12 cellular contexts compared by ENCODE assay signal in genomic region chr19:41774515-41774980, GRCh38. TPM values are rescaled to one million over a fixed set of nuclear protein-coding genes. Genes with fewer than 3 reads are reported as not detected.
DNase-seq lines count a peak whose midpoint lies in the region; ATAC-seq, FAIRE-seq and TF ChIP-seq lines count a peak whose summit lies in the region.
"Had no signal": no experiment of that assay in that cellular context is flagged by ENCODE, and none has a peak within 500 bp of the region (broad histone marks: within the 10 kb centered on the region; RNA-seq: fewer than 3 reads in every experiment).

No MANE protein-coding gene starts in this region.

- TF ChIP-seq CTCF in keratinocyte (optimal IDR thresholded peaks at IDR 0.05 in 1 of 3, IDR thresholded peaks at IDR 0.05 in 1 of 3, conservative IDR thresholded peaks at IDR 0.05 in 1 of 3; ENCODE audit: extremely low read depth in 1 of 3, insufficient read depth in 2 of 3, low read length in 3 of 3) = no peak
- no peak for TF ChIP-seq CTCF in transverse colon (IDR thresholded peaks at IDR 0.05)

- no peak for ATAC-seq in sciatic nerve
- no peak for ATAC-seq in GM21526 (IDR thresholded peaks at IDR 0.05; ENCODE audit: low FRiP score, unreplicated experiment)

- peak overlapping the region; percentile 28 for H3K4me2 ChIP-seq in keratinocyte (ENCODE audit: control insufficient read depth, extremely low read depth, insufficient read depth, low read depth, low read length)
- H3K4me2 ChIP-seq: neural progenitor cell had no signal

- 24 to 38% methylated on average over 3 to 6 of the region's 6 CpGs for WGBS in transverse colon (ENCODE audit: low coverage in 1 of 2), 2 donors

- no peaks in the 10 kb centered on the region for H3K9me1 ChIP-seq in keratinocyte (ENCODE audit: control insufficient read depth, extremely low read depth, insufficient read depth, low read length)

- H3K4me3 ChIP-seq in keratinocyte (ENCODE audit: control insufficient read depth in 2 of 3, extremely low read depth in 1 of 3, insufficient read depth in 2 of 3, low read depth in 1 of 3, low read length in 3 of 3) (no peak overlapping the region), transverse colon (no peak overlapping the region)
- H3K4me3 ChIP-seq: neural progenitor cell had no signal

- H3K9me3 ChIP-seq in keratinocyte (ENCODE audit: control insufficient read depth, low read depth, low read length) = no peaks in the 10 kb centered on the region
- no peaks in the 10 kb centered on the region for H3K9me3 ChIP-seq in transverse colon

- DNase-seq in NCI-H1436 treated with DMSO at 0.1 percent for 48 hours (lab: John Stamatoyannopoulos, UW) (peak; percentile 57), NCI-H1436 (lab: John Stamatoyannopoulos, UW) (no peak), keratinocyte (ENCODE audit: low read depth, low spot score) (peak; percentile 63), transverse colon (peak; percentile 84), COLO829 (ENCODE audit: low spot score) (no peak), sciatic nerve (ENCODE audit: low spot score) (no peak)
- DNase-seq in activated CD8-positive, alpha-beta memory T cell treated with anti-CD3 and anti-CD28 coated beads, Interleukin-2, amount 50 U/mL, for 4 hours = peak; percentile 43

- H3K4me1 ChIP-seq in keratinocyte (ENCODE audit: control insufficient read depth, extremely low read depth, insufficient read depth, low read length) (peaks cover 24% of the 10 kb centered on the region), transverse colon (peaks cover 0 to 44% (median 22%) of the 10 kb centered on the region in 4 donors)
- H3K4me1 ChIP-seq: neural progenitor cell had no signal

- H3K36me3 ChIP-seq in keratinocyte (ENCODE audit: control insufficient read depth in 2 of 2, extremely low read depth in 1 of 2, insufficient read depth in 2 of 2, low read length in 2 of 2) = no peaks in the 10 kb centered on the region
- H3K36me3 ChIP-seq in transverse colon = no peaks in the 10 kb centered on the region
- H3K36me3 ChIP-seq: neural progenitor cell had no signal

- H3K27ac ChIP-seq in keratinocyte (ENCODE audit: control insufficient read depth, insufficient read depth, low read length) = peak overlapping the region; percentile 65
- H3K27ac ChIP-seq in transverse colon = peak overlapping the region; percentile 80 to 86 (median 83)
- H3K27ac ChIP-seq: neural progenitor cell had no signal

- H3K9ac ChIP-seq in keratinocyte (ENCODE audit: control insufficient read depth, extremely low read depth, insufficient read depth, low read length) = peak overlapping the region; percentile 39
- H3K9ac ChIP-seq: neural progenitor cell had no signal

- no peaks in the 10 kb centered on the region for H4K20me1 ChIP-seq in keratinocyte (ENCODE audit: control insufficient read depth, extremely low read depth, insufficient read depth, low read length)

- peak; percentile 91 for FAIRE-seq in keratinocyte (lab: Jason Lieb, UNC)
- FAIRE-seq: A204.1, TTC549 had no signal

- H3K79me2 ChIP-seq in keratinocyte (ENCODE audit: control insufficient read depth, insufficient read depth, low read length) = no peaks in the 10 kb centered on the region

- dilution Hi-C loops in keratinocyte (cut with MboI; ENCODE audit: extremely low pct_ligation_motif_present, low sequenced_read_pairs) = no loop called here

- intact Hi-C loops in transverse colon (cut with DNase I; ENCODE audit: low total_unique reads) = no loop called here
- intact Hi-C loops in sciatic nerve (cut with DNase I) = no loop called here

- in situ Hi-C loops in transverse colon (cut with MboI; ENCODE audit: low pct_ligation_motif_present in 1 of 4, low pct_unique_long_range_greater_than_20kb in 1 of 4, low sequenced_read_pairs in 3 of 4) = no loop called here

- no peak for TF ChIP-seq EP300 in transverse colon (IDR thresholded peaks at IDR 0.05; ENCODE audit: low read depth)

- no peak for TF ChIP-seq POLR2A in transverse colon (IDR thresholded peaks at IDR 0.05)

- no peak overlapping the region for H2AFZ ChIP-seq in keratinocyte (ENCODE audit: control insufficient read depth, low read length)
- H2AFZ ChIP-seq: neural progenitor cell had no signal

- no peaks in the 10 kb centered on the region for H3K27me3 ChIP-seq in keratinocyte (ENCODE audit: control insufficient read depth, extremely low read depth, insufficient read depth, low read length)
- H3K27me3 ChIP-seq in transverse colon = no peaks in the 10 kb centered on the region
- H3K27me3 ChIP-seq: neural progenitor cell had no signal

RNA-seq across cellular contexts. Expression of gene CEACAM6, which starts 19.2 kb away (rescaled TPM):
- 0.28 to 1.2 TPM (median 1.00 TPM) in 3 replicates for polyA plus RNA-seq in keratinocyte
- 1.3 TPM for polyA plus RNA-seq in keratinocyte (2011; ENCODE audit: low read depth)
- polyA plus RNA-seq in keratinocyte (2011; cell fraction: cytosol; rRNA removed) = 0.32 and 1.1 TPM in 2 replicates
- polyA plus RNA-seq in keratinocyte (2011; cell fraction: nucleus; rRNA removed) = 2.1 and 4.2 TPM in 2 replicates
- 1.1 and 2.0 TPM in 2 replicates for polyA plus RNA-seq in keratinocyte (2012; ENCODE audit: low replicate concordance)
- 0.66 to 0.75 TPM (median 0.70 TPM) in 3 replicates for polyA minus RNA-seq in keratinocyte
- not detected for polyA minus RNA-seq in keratinocyte (2011; cell fraction: cytosol; rRNA and poly(A)+ RNA removed)
- 2.0 and 3.4 TPM in 2 replicates for polyA minus RNA-seq in keratinocyte (2011; cell fraction: nucleus; rRNA and poly(A)+ RNA removed)
- 100 to 1,000 TPM in 2 of 4 donors, 10 to 100 TPM in 2; 33.8 to 209 (median 104) TPM for total RNA-seq in transverse colon
- total RNA-seq in sciatic nerve = 1.1 TPM
- total RNA-seq: fibroblast of lung had no signal
- polyA plus RNA-seq: fibroblast of lung had no signal

RNA-seq across cellular contexts. Expression of gene CEACAM3, which starts 21.8 kb away (rescaled TPM):
- not detected in 3 replicates for polyA plus RNA-seq in keratinocyte
- polyA plus RNA-seq in keratinocyte (2011; ENCODE audit: low read depth) = not detected
- not detected in 2 replicates for polyA plus RNA-seq in keratinocyte (2011; cell fraction: cytosol; rRNA removed)
- polyA plus RNA-seq in keratinocyte (2011; cell fraction: nucleus; rRNA removed) = not detected in 2 replicates
- polyA plus RNA-seq in keratinocyte (2012; ENCODE audit: low replicate concordance) = not detected in 2 replicates
- not detected in 3 replicates for polyA minus RNA-seq in keratinocyte
- not detected for polyA minus RNA-seq in keratinocyte (2011; cell fraction: cytosol; rRNA and poly(A)+ RNA removed)
- not detected in 2 replicates for polyA minus RNA-seq in keratinocyte (2011; cell fraction: nucleus; rRNA and poly(A)+ RNA removed)
- total RNA-seq in transverse colon (1 to 10 TPM in 2 of 4 donors, under 1 TPM in 1, not detected in 1; 0.82 to 2.2 (median 1.6) TPM), sciatic nerve (3.3 TPM)
- total RNA-seq: fibroblast of lung had no signal
- polyA plus RNA-seq: fibroblast of lung had no signal

Comparison
In these comparisons a context has a peak if more than half of its experiments do, and no peak if none do; other contexts are left out.
1. DNase-seq: peak in NCI-H1436 treated with DMSO at 0.1 percent for 48 hours (single experiment), activated CD8-positive, alpha-beta memory T cell treated with anti-CD3 and anti-CD28 coated beads, Interleukin-2, amount 50 U/mL, for 4 hours (single experiment), keratinocyte (single experiment) and transverse colon (single experiment); none in NCI-H1436 (single experiment), COLO829 (single experiment) and sciatic nerve (single experiment).
2. RNA of gene CEACAM6, which starts 19.2 kb away (total RNA-seq): 33.8 to 209 TPM in transverse colon; 1.1 TPM in sciatic nerve (single experiment); every median in the first group is over 10 times any median in the second.